9 cellular contexts compared by ENCODE assay signal in genomic region chr17:3916013-3916696, GRCh38. TPM values are rescaled to one million over a fixed set of nuclear protein-coding genes. Genes with fewer than 3 reads are reported as not detected.
DNase-seq lines count a peak whose midpoint lies in the region; ATAC-seq and TF ChIP-seq lines count a peak whose summit lies in the region.
"Had no signal": no experiment of that assay in that cellular context is flagged by ENCODE, and none has a peak within 500 bp of the region (broad histone marks: within the 10 kb centered on the region; RNA-seq: fewer than 3 reads in every experiment).

Gene P2RX1 (minus strand): TSS chr17:3916465. CDS start chr17:3916225, 240 bp downstream.

- peaks cover 25% of the 10 kb centered on the region for H3K4me1 ChIP-seq in vagina

- H3K4me3 ChIP-seq in vagina: peak within 1 kb of the TSS in 1 of 2 donors; percentile 30

- no peaks in the 10 kb centered on the region for H3K27me3 Mint-ChIP-seq in activated T-cell treated with anti-CD3 and anti-CD28 coated beads, Interleukin-2, amount 50 U/mL, for 4 hours (ENCODE audit: low read depth)
- no peaks in the 10 kb centered on the region for H3K27me3 Mint-ChIP-seq in mesothelial cell of epicardium (ENCODE audit: low read depth)

- no peaks in the 10 kb centered on the region for H3K9me3 ChIP-seq in vagina

- peak; percentile 22 to 27 for DNase-seq in stimulated activated CD4-positive, alpha-beta T cell treated with anti-CD3 and anti-CD28 coated beads, Interleukin-4, amount 100 ng/mL, for 48 hours (ENCODE audit: low read depth in 2 of 2)
- no peak for DNase-seq in stimulated activated CD4-positive, alpha-beta T cell treated with anti-CD3 and anti-CD28 coated beads, Interleukin-4, amount 100 ng/mL, for 4 hours
- no peak for DNase-seq in activated T-cell treated with anti-CD3 and anti-CD28 coated beads, Interleukin-2, amount 50 U/mL, for 4 hours
- DNase-seq in mesothelial cell of epicardium (ENCODE audit: low spot score in 2 of 2, unreplicated experiment in 2 of 2) (no peak), vagina (ENCODE audit: extremely low spot score in 2 of 2) (no peak), NCI-H69 (lab: John Stamatoyannopoulos, UW) (no peak)
- DNase-seq: Calu3 had no signal

- H3K4me3 Mint-ChIP-seq in activated T-cell treated with anti-CD3 and anti-CD28 coated beads, Interleukin-2, amount 50 U/mL, for 4 hours: peak within 1 kb of the TSS; percentile 61
- no peak within 1 kb of the TSS for H3K4me3 Mint-ChIP-seq in mesothelial cell of epicardium

- H3K36me3 ChIP-seq in vagina: no peaks in the 10 kb centered on the region

- peak within 1 kb of the TSS; percentile 20 for H3K27ac ChIP-seq in vagina

- H3K27me3 ChIP-seq in vagina: no peaks in the 10 kb centered on the region

- peaks cover 47% of the 10 kb centered on the region for H3K4me1 Mint-ChIP-seq in activated T-cell treated with anti-CD3 and anti-CD28 coated beads, Interleukin-2, amount 50 U/mL, for 4 hours (ENCODE audit: low read depth)
- peaks cover 26% of the 10 kb centered on the region for H3K4me1 Mint-ChIP-seq in mesothelial cell of epicardium

- no peaks in the 10 kb centered on the region for H3K9me3 Mint-ChIP-seq in activated T-cell treated with anti-CD3 and anti-CD28 coated beads, Interleukin-2, amount 50 U/mL, for 4 hours
- no peaks in the 10 kb centered on the region for H3K9me3 Mint-ChIP-seq in mesothelial cell of epicardium

- peak within 1 kb of the TSS; percentile 16 for H3K27ac Mint-ChIP-seq in mesothelial cell of epicardium

- TF ChIP-seq CTCF in mesothelial cell of epicardium (IDR thresholded peaks at IDR 0.05; ENCODE audit: unreplicated experiment) (no peak), vagina (IDR thresholded peaks at IDR 0.05) (no peak)

- peak; percentile 24 to 31 for ATAC-seq in activated T-cell treated with anti-CD3 and anti-CD28 coated beads, Interleukin-2, amount 50 U/mL, for 4 hours
- ATAC-seq in GM21528 (IDR thresholded peaks at IDR 0.05; ENCODE audit: low FRiP score, unreplicated experiment) (no peak), GM18502 (IDR thresholded peaks at IDR 0.05; ENCODE audit: poor library complexity, unreplicated experiment) (no peak)

- no peak for TF ChIP-seq POLR2A in vagina (IDR thresholded peaks at IDR 0.05)

- H3K36me3 Mint-ChIP-seq in activated T-cell treated with anti-CD3 and anti-CD28 coated beads, Interleukin-2, amount 50 U/mL, for 4 hours (ENCODE audit: insufficient read depth): no peaks in the 10 kb centered on the region
- no peaks in the 10 kb centered on the region for H3K36me3 Mint-ChIP-seq in mesothelial cell of epicardium

- intact Hi-C loops in vagina (cut with DNase I): no loop called here

RNA-seq across cellular contexts. Expression of gene P2RX1, which starts in this region (rescaled TPM):
- under 1 TPM; 0.13 to 0.52 (median 0.21) TPM for total RNA-seq in activated T-cell treated with anti-CD3 and anti-CD28 coated beads, Interleukin-2, amount 50 U/mL, for 4 hours
- total RNA-seq in mesothelial cell of epicardium (0.16 to 0.22 TPM (median 0.18 TPM) in 3 replicates), vagina (4.2 TPM)
- total RNA-seq: Calu3 had no signal

Comparison
In these comparisons a context has a peak if more than half of its experiments do, and no peak if none do; other contexts are left out.
1. DNase-seq: peak in stimulated activated CD4-positive, alpha-beta T cell treated with anti-CD3 and anti-CD28 coated beads, Interleukin-4, amount 100 ng/mL, for 48 hours (2 of 2); none in stimulated activated CD4-positive, alpha-beta T cell treated with anti-CD3 and anti-CD28 coated beads, Interleukin-4, amount 100 ng/mL, for 4 hours (0 of 2), activated T-cell treated with anti-CD3 and anti-CD28 coated beads, Interleukin-2, amount 50 U/mL, for 4 hours (single experiment), mesothelial cell of epicardium (0 of 2), vagina (0 of 2) and NCI-H69 (single experiment).
2. Peak in ATAC-seq in activated T-cell treated with anti-CD3 and anti-CD28 coated beads, Interleukin-2, amount 50 U/mL, for 4 hours; RNA of the gene not detected or under 1 TPM.